ENCODE assay signal across 8 cellular contexts in the genomic region with DNA sequence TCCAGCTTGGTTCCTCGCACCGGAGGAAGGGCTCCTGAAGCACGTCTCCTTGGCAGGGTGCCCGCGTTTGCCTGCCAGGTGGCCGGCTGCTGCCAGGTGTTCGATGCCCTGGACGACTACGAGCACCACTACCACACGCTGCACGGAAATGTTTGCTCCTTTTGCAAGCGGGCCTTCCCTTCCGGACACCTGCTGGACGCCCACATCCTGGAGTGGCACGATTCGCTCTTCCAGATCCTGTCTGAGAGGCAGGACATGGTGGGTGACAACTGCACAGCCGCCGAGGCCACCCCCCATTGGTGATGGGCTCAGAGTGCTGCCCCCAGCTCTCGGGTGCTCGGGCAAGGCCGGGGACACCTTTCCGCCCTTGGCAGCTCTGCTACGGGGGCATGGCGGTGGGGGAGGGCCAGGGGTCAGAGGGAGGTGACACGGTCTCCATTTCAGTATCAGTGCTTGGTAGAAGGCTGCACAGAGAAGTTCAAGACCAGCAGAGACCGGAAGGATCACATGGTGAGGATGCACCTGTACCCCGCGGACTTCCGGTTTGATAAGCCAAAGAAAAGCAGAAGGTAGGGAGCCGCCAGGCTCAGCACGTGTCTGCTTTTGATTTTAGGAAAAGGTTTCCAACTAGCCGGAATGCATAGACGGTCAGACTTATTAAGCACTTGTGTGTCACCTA. TPM values are rescaled to one million over a fixed set of nuclear protein-coding genes. Genes with fewer than 3 reads are reported as not detected.
A peak's percentile ranks its signal among the peaks of the same experiment; 100 is the strongest.
DNase-seq lines count a peak whose midpoint lies in the region; ATAC-seq and TF ChIP-seq lines count a peak whose summit lies in the region.

No MANE protein-coding gene starts in this region.

- no peak for DNase-seq in T-helper 1 cell
- DNase-seq in PC-9, result no peak
- no peak for DNase-seq in hepatocyte (ENCODE audit: low spot score)
- DNase-seq in effector memory CD4-positive, alpha-beta T cell, result no peak

- H3K27me3 ChIP-seq in PC-9 (ENCODE audit: insufficient read depth, low read depth), result no peaks in the 10 kb centered on the region
- H3K27me3 ChIP-seq in hepatocyte, result no peaks in the 10 kb centered on the region
- H3K27me3 ChIP-seq in effector memory CD4-positive, alpha-beta T cell (replicated peaks; ENCODE audit: control insufficient read depth, insufficient read depth, low read length, poor library complexity, severe bottlenecking), result no peaks in the 10 kb centered on the region

- H3K27me3 Mint-ChIP-seq in T-helper 1 cell treated with Interleukin-12 subunit alpha and Interleukin-12 subunit beta and Interleukin-4 antibody, amounts not matched to agents 30 μg/mL and 1 μg/mL, for 36 hours (ENCODE audit: low read depth), result no peaks in the 10 kb centered on the region
- no peaks in the 10 kb centered on the region for H3K27me3 Mint-ChIP-seq in stimulated activated memory B cell treated with anti-CD40 and anti-IgM and Interleukin-4, amounts not matched to agents 10 μg/mL and 1 μg/mL and 100 μg/mL, for 72 hours

- H3K36me3 Mint-ChIP-seq in T-helper 1 cell treated with Interleukin-12 subunit alpha and Interleukin-12 subunit beta and Interleukin-4 antibody, amounts not matched to agents 30 μg/mL and 1 μg/mL, for 36 hours (ENCODE audit: low read depth), result peaks cover 11% of the 10 kb centered on the region
- H3K36me3 Mint-ChIP-seq in stimulated activated memory B cell treated with anti-CD40 and anti-IgM and Interleukin-4, amounts not matched to agents 10 μg/mL and 1 μg/mL and 100 μg/mL, for 72 hours, result peaks cover 40% of the 10 kb centered on the region

- peaks cover 11% of the 10 kb centered on the region for H3K4me1 ChIP-seq in PC-9 (replicated peaks; ENCODE audit: insufficient read depth)
- H3K4me1 ChIP-seq in hepatocyte (ENCODE audit: insufficient read depth), result peaks cover 7% of the 10 kb centered on the region
- H3K4me1 ChIP-seq in effector memory CD4-positive, alpha-beta T cell (ENCODE audit: control insufficient read depth, insufficient read depth, low read length, poor library complexity, severe bottlenecking), result peaks cover 16% of the 10 kb centered on the region

- CTCF ChIA-PET in PC-9 (lab: Charles Lee), result interaction anchor here (0.6 kb wide), 1 partner anchor 471 kb away, joined by 3 read pairs; no protein-coding TSS in a partner anchor

- H3F3A ChIP-seq in PC-9 (ENCODE audit: insufficient read depth, low read depth), result no peaks in the 10 kb centered on the region

- H3K27ac Mint-ChIP-seq in T-helper 1 cell treated with Interleukin-12 subunit alpha and Interleukin-12 subunit beta and Interleukin-4 antibody, amounts not matched to agents 30 μg/mL and 1 μg/mL, for 36 hours, result no peak overlapping the region
- H3K27ac Mint-ChIP-seq in stimulated activated memory B cell treated with anti-CD40 and anti-IgM and Interleukin-4, amounts not matched to agents 10 μg/mL and 1 μg/mL and 100 μg/mL, for 72 hours, result no peak overlapping the region

- H3K36me3 ChIP-seq in PC-9 (ENCODE audit: low read depth) (no peaks in the 10 kb centered on the region), hepatocyte (replicated peaks; ENCODE audit: insufficient read depth, low read depth) (no peaks in the 10 kb centered on the region)
- H3K36me3 ChIP-seq in effector memory CD4-positive, alpha-beta T cell (ENCODE audit: control insufficient read depth, insufficient read depth, low read length), result peaks cover 33% of the 10 kb centered on the region

- no peaks in the 10 kb centered on the region for H3K9me3 ChIP-seq in PC-9 (ENCODE audit: insufficient read depth, low read depth)
- H3K9me3 ChIP-seq in hepatocyte (ENCODE audit: low read depth), result no peaks in the 10 kb centered on the region
- no peaks in the 10 kb centered on the region for H3K9me3 ChIP-seq in effector memory CD4-positive, alpha-beta T cell (ENCODE audit: control insufficient read depth, low read length)

- H3K79me2 ChIP-seq in PC-9 (ENCODE audit: low read depth), result peaks cover 33% of the 10 kb centered on the region
- peaks cover 35% of the 10 kb centered on the region for H3K79me2 ChIP-seq in hepatocyte

- intact Hi-C loops in PC-9 (cut with micrococcal nuclease; ENCODE audit: unreplicated experiment), result loop anchor here (2.0 to 10.0 kb wide), 2 partner anchors 53 to 165 kb away; no protein-coding TSS in a partner anchor

- H3K4me1 Mint-ChIP-seq in T-helper 1 cell treated with Interleukin-12 subunit alpha and Interleukin-12 subunit beta and Interleukin-4 antibody, amounts not matched to agents 30 μg/mL and 1 μg/mL, for 36 hours (ENCODE audit: low read depth), result peaks cover 21% of the 10 kb centered on the region
- H3K4me1 Mint-ChIP-seq in stimulated activated memory B cell treated with anti-CD40 and anti-IgM and Interleukin-4, amounts not matched to agents 10 μg/mL and 1 μg/mL and 100 μg/mL, for 72 hours, result peaks cover 43% of the 10 kb centered on the region

- H3K4me2 ChIP-seq in PC-9, result peak overlapping the region; percentile 77
- peak overlapping the region; percentile 95 for H3K4me2 ChIP-seq in hepatocyte

- no peak overlapping the region for H3K27ac ChIP-seq in PC-9
- no peak overlapping the region for H3K27ac ChIP-seq in hepatocyte
- H3K27ac ChIP-seq in effector memory CD4-positive, alpha-beta T cell (ENCODE audit: insufficient read depth, low read length, poor library complexity, severe bottlenecking), result no peak overlapping the region

- H2AFZ ChIP-seq in PC-9, result no peak overlapping the region
- H2AFZ ChIP-seq in hepatocyte, result no peak overlapping the region

- TSS peak; percentile 43 for BruUV-seq in PC-9 (replicated peaks; lab: Mats Ljungman, UMichigan)

- H3K4me3 Mint-ChIP-seq in T-helper 1 cell treated with Interleukin-12 subunit alpha and Interleukin-12 subunit beta and Interleukin-4 antibody, amounts not matched to agents 30 μg/mL and 1 μg/mL, for 36 hours, result peak overlapping the region; percentile 73
- peak overlapping the region; percentile 83 for H3K4me3 Mint-ChIP-seq in stimulated activated memory B cell treated with anti-CD40 and anti-IgM and Interleukin-4, amounts not matched to agents 10 μg/mL and 1 μg/mL and 100 μg/mL, for 72 hours

- TF ChIP-seq CTCF in PC-9 (conservative IDR thresholded peaks at IDR 0.05) (no peak), hepatocyte (IDR thresholded peaks at IDR 0.05; ENCODE audit: poor library complexity) (no peak)

- H3K4me3 ChIP-seq in PC-9 (peak overlapping the region; percentile 50; the same call in 1 of the 2 replicates), hepatocyte (no peak overlapping the region)
- H3K4me3 ChIP-seq in effector memory CD4-positive, alpha-beta T cell (ENCODE audit: insufficient read depth, low read depth, low read length, poor library complexity, severe bottlenecking), result no peak overlapping the region

- H3K9me3 Mint-ChIP-seq in T-helper 1 cell treated with Interleukin-12 subunit alpha and Interleukin-12 subunit beta and Interleukin-4 antibody, amounts not matched to agents 30 μg/mL and 1 μg/mL, for 36 hours, result no peaks in the 10 kb centered on the region
- no peaks in the 10 kb centered on the region for H3K9me3 Mint-ChIP-seq in stimulated activated memory B cell treated with anti-CD40 and anti-IgM and Interleukin-4, amounts not matched to agents 10 μg/mL and 1 μg/mL and 100 μg/mL, for 72 hours

- POLR2A ChIA-PET in PC-9 (lab: Charles Lee; ENCODE audit: unreplicated experiment), result no interaction called here

- H3K9me2 ChIP-seq in PC-9 (ENCODE audit: insufficient read depth) (no peaks in the 10 kb centered on the region), hepatocyte (replicated peaks; ENCODE audit: insufficient read depth) (no peaks in the 10 kb centered on the region)

- H4K20me1 ChIP-seq in PC-9 (ENCODE audit: insufficient read depth), result peaks cover 8% of the 10 kb centered on the region
- H4K20me1 ChIP-seq in hepatocyte (ENCODE audit: insufficient read depth, poor library complexity, severe bottlenecking), result peaks cover 28% of the 10 kb centered on the region

- 98% methylated on average over 33 of the region's 33 CpGs for WGBS in hepatocyte (ENCODE audit: low lambda C conversion rate, missing lambda C conversion rate)

- no peak for ATAC-seq in stimulated activated memory B cell treated with anti-CD40 and anti-IgM and Interleukin-4, amounts not matched to agents 10 μg/mL and 1 μg/mL and 100 μg/mL, for 72 hours
- no peak for ATAC-seq in HG03439 (IDR thresholded peaks at IDR 0.05; ENCODE audit: unreplicated experiment)
- ATAC-seq in HG03432 (IDR thresholded peaks at IDR 0.05; ENCODE audit: unreplicated experiment), result no peak

RNA-seq across cellular contexts. Expression of a gene that starts 1.1 kb away (rescaled TPM):
- 40.1 and 44.7 TPM in 2 replicates for total RNA-seq in PC-9 (2021)
- total RNA-seq in hepatocyte, result 26.1 and 36.9 TPM in 2 replicates
- polyA plus RNA-seq in hepatocyte, result 48.5 and 56.9 TPM in 2 replicates

RNA-seq across cellular contexts. Expression of a gene that starts 1.2 kb away (rescaled TPM):
- 40.7 and 52.8 TPM in 2 replicates for total RNA-seq in PC-9 (2021)
- total RNA-seq in hepatocyte, result 39.9 and 44.8 TPM in 2 replicates
- 51.5 and 54.7 TPM in 2 replicates for polyA plus RNA-seq in hepatocyte

RNA-seq across cellular contexts. Expression of a gene that starts 26.8 kb away (rescaled TPM):
- total RNA-seq in PC-9 (2021) (not detected in 2 replicates), hepatocyte (2.3 TPM in 1 of 2 replicates, not detected in the other)
- polyA plus RNA-seq in hepatocyte, result 3.1 and 3.7 TPM in 2 replicates

RNA-seq across cellular contexts. Expression of a gene that starts 33.2 kb away (rescaled TPM):
- total RNA-seq in PC-9 (2021) (18.3 and 31.5 TPM in 2 replicates), hepatocyte (1.9 and 5.1 TPM in 2 replicates)
- polyA plus RNA-seq in hepatocyte, result 3.0 and 5.4 TPM in 2 replicates

RNA-seq across cellular contexts. Expression of a gene that starts 37.3 kb away (rescaled TPM):
- total RNA-seq in PC-9 (2021) (not detected in 2 replicates), hepatocyte (146 and 156 TPM in 2 replicates)
- 178 and 324 TPM in 2 replicates for polyA plus RNA-seq in hepatocyte
